ENCODE assay signal across 1 cellular context in the genomic region with DNA sequence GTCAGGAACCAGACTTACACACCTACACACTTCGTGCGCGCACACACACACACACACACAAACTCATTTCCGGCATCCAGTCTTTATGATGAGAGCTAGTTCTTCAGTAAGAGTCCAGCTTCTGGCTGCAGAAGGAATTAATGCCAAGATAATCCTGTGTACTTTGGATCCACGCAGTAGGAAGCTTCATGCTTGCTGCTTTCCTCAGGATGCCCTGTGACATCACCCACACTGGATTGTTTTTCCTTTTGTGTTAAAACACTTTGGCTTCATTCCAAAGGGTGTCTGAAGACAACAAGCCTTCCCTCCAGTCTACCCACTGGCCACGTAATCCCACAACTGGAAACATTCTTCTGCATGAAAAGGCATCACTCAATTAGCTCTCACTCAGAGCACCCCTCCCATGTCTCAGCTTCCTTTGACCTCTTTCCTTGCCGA.
TF ChIP-seq lines count a peak whose summit lies in the region.

No MANE protein-coding gene starts in this region.

TF ChIP-seq in endothelial cell of umbilical vein, 7 proteins besides CTCF, POLR2A, EP300 and RAD21:
- TF ChIP-seq MYC (IDR thresholded peaks at IDR 0.05; ENCODE audit: low read depth, low read length): no peak
- TF ChIP-seq POLR2AphosphoS5 (IDR thresholded peaks at IDR 0.05; ENCODE audit: insufficient read depth, low read depth, low read length): peak; percentile 67
- TF ChIP-seq GATA2 (IDR thresholded peaks at IDR 0.05; ENCODE audit: insufficient read depth, insufficient read length, low read depth, low read length): peak; percentile 61
- TF ChIP-seq, protein P1, sequence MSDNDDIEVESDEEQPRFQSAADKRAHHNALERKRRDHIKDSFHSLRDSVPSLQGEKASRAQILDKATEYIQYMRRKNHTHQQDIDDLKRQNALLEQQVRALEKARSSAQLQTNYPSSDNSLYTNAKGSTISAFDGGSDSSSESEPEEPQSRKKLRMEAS (IDR thresholded peaks at IDR 0.05; ENCODE audit: insufficient read depth, insufficient read length): no peak
- peak; percentile 70 for TF ChIP-seq FOS (IDR thresholded peaks at IDR 0.05; ENCODE audit: borderline replicate concordance, insufficient read depth, low read length)
- TF ChIP-seq JUN (IDR thresholded peaks at IDR 0.05; ENCODE audit: borderline replicate concordance, insufficient read depth, insufficient read length, low read depth): peak; percentile 84
- no peak for TF ChIP-seq EZH2 (IDR thresholded peaks at IDR 0.05; ENCODE audit: borderline replicate concordance, low read depth, low read length, severe bottlenecking)
